In the genomic region with DNA sequence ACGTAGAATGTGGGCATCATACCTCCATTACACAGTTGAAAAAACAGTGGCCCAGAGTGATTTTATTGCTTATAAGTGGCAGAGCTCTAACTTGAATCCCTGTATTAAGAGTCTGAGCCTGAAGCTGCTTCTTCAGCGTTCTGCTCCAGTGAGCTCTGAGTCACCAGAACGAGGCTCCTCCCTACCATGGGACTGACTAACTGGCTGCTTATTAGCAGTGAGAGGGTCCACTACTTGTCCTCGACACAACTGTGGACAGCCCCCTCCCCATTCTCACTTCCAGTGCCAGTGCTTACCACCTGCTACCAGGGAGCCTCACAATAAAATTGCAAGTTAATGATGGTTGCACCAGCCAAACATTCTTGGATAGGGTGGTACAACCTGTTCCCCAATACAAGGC, we compare ENCODE assay signal across 24 cellular contexts. TPM values are rescaled to one million over a fixed set of nuclear protein-coding genes. Genes with fewer than 3 reads are reported as not detected.
A peak's percentile ranks its signal among the peaks of the same experiment; 100 is the strongest.
DNase-seq lines count a peak whose midpoint lies in the region; ATAC-seq, FAIRE-seq and TF ChIP-seq lines count a peak whose summit lies in the region.
"Had no signal": no experiment of that assay in that cellular context is flagged by ENCODE, and none has a peak within 500 bp of the region (broad histone marks: within the 10 kb centered on the region; RNA-seq: fewer than 3 reads in every experiment).

No MANE protein-coding gene starts in this region.

- intact Hi-C loops in GM12878 (cut with micrococcal nuclease; ENCODE audit: unreplicated experiment) = no loop called here

- H3K36me3 ChIP-seq in GM23248 (ENCODE audit: low read depth) = no peaks in the 10 kb centered on the region
- no peaks in the 10 kb centered on the region for H3K36me3 ChIP-seq in GM12878 (ENCODE audit: control insufficient read depth in 2 of 2, insufficient read depth in 2 of 2, low read length in 1 of 2)
- H3K36me3 ChIP-seq: esophagus muscularis mucosa, gastroesophageal sphincter, pancreas had no signal

- no peak for TF ChIP-seq RAD21 in GM12878 (IDR thresholded peaks at IDR 0.05; ENCODE audit: insufficient read depth, low read depth, low read length)

- H3K36me3 Mint-ChIP-seq in naive thymus-derived CD8-positive, alpha-beta T cell = peaks cover 0 to 8% (median 1%) of the 10 kb centered on the region in 3 donors
- H3K36me3 Mint-ChIP-seq: WTC11 had no signal

- CTCF ChIA-PET in GM12878 (lab: Yijun Ruan, JAX) = interaction anchor here (0.7 kb wide), 1 partner anchor 1170 kb away, joined by 3 read pairs; no protein-coding TSS in a partner anchor
- CTCF ChIA-PET in RWPE1 (lab: Yijun Ruan, JAX) = no interaction called here

- no peak for TF ChIP-seq EP300 in GM12878 (IDR thresholded peaks at IDR 0.05; ENCODE audit: borderline replicate concordance in 1 of 2, control insufficient read depth in 1 of 2, low read depth in 2 of 2, low read length in 2 of 2)

- RAD21 ChIA-PET in GM12878 (lab: Charles Lee; ENCODE audit: unreplicated experiment) = no interaction called here

- peak; percentile 72 for ATAC-seq in GM12878
- ATAC-seq in naive thymus-derived CD8-positive, alpha-beta T cell = no peak
- ATAC-seq: gastroesophageal sphincter, pancreas, WTC11 had no signal

- DNase-seq in ACHN (peak; percentile 69), GM23248 (peak; percentile 2), GM12878 (ENCODE audit: low read depth, low spot score) (no peak), kidney tubule cell (ENCODE audit: low spot score) (peak; percentile 83), NCI-H748 (lab: John Stamatoyannopoulos, UW; ENCODE audit: unreplicated experiment) (no peak), SK-N-DZ (ENCODE audit: low spot score) (no peak), RWPE1 (ENCODE audit: low spot score) (no peak)
- DNase-seq in naive thymus-derived CD8-positive, alpha-beta T cell = no peak
- DNase-seq: activated CD4-positive, alpha-beta T cell treated with anti-CD3 and anti-CD28 coated beads, Interleukin-2, amount 50 U/mL, for 48 hours; activated gamma-delta T cell treated with Interleukin-2 at 50 U/mL for 16 hours; activated T-cell treated with anti-CD3 and anti-CD28 coated beads for 4 hours; CD4-positive, CD25-positive, alpha-beta regulatory T cell; DMS79 treated with DMSO at 0.1 percent for 48 hours; HFFc6; NCI-H1694; pancreas; SK-N-SH; testis had no signal

- no peak overlapping the region for H3K27ac Mint-ChIP-seq in naive thymus-derived CD8-positive, alpha-beta T cell
- H3K27ac Mint-ChIP-seq: CD4-positive, CD25-positive, alpha-beta regulatory T cell; HFFc6; memory B cell; T-helper 2 cell treated with Interferon-gamma antibody and Interleukin-4, amounts not matched to agents 5 μg/mL and 100 μg/mL, for 36 hours; WTC11 had no signal

- H3K9me2 ChIP-seq in GM23248 (ENCODE audit: insufficient read depth) = no peaks in the 10 kb centered on the region
- H3K9me2 ChIP-seq: SK-N-SH had no signal

- H4K20me1 ChIP-seq in GM23248 (ENCODE audit: insufficient read depth) (no peaks in the 10 kb centered on the region), GM12878 (ENCODE audit: control insufficient read depth, insufficient read depth) (no peaks in the 10 kb centered on the region)

- H3K9me3 ChIP-seq in GM23248 (ENCODE audit: low read depth) (no peaks in the 10 kb centered on the region), GM12878 (replicated peaks; ENCODE audit: control insufficient read depth, insufficient read depth, low read length) (no peaks in the 10 kb centered on the region; the same call in 1 of the 3 replicates)
- H3K9me3 ChIP-seq: esophagus muscularis mucosa, gastroesophageal sphincter, pancreas, SK-N-SH, testis had no signal

- POLR2A ChIA-PET in GM12878 (lab: Charles Lee) = no interaction called here
- POLR2A ChIA-PET in naive thymus-derived CD8-positive, alpha-beta T cell (lab: Charles Lee) = no interaction called here
- POLR2A ChIA-PET in RWPE1 (lab: Yijun Ruan, JAX; ENCODE audit: low non-redundant PET) = no interaction called here

- H3K27ac ChIP-seq in GM23248 (no peak overlapping the region), GM12878 (ENCODE audit: control insufficient read depth, insufficient read depth) (no peak overlapping the region), RWPE1 (no peak overlapping the region)
- H3K27ac ChIP-seq: esophagus muscularis mucosa, gastroesophageal sphincter, pancreas, testis had no signal

- H3K4me2 ChIP-seq in GM23248 (ENCODE audit: unreplicated experiment) (no peak overlapping the region), GM12878 (ENCODE audit: control insufficient read depth, insufficient read depth) (no peak overlapping the region)
- H3K4me2 ChIP-seq: SK-N-SH had no signal

- no peaks in the 10 kb centered on the region for H3K79me2 ChIP-seq in GM23248 (ENCODE audit: insufficient read depth)
- no peaks in the 10 kb centered on the region for H3K79me2 ChIP-seq in GM12878 (ENCODE audit: control insufficient read depth, insufficient read depth, low read length)

- no peaks in the 10 kb centered on the region for H3F3A ChIP-seq in GM23248 (ENCODE audit: insufficient read depth)

- TF ChIP-seq CTCF in GM12878 (IDR thresholded peaks at IDR 0.05 in 2 of 3, conservative IDR thresholded peaks at IDR 0.05 in 1 of 3; ENCODE audit: control insufficient read depth in 2 of 3, extremely low read depth in 1 of 3, insufficient read depth in 1 of 3, low read depth in 3 of 3, low read length in 3 of 3) = no peak
- no peak for TF ChIP-seq CTCF in RWPE1 (conservative IDR thresholded peaks at IDR 0.05; ENCODE audit: low read depth)

- H2AFZ ChIP-seq in GM23248 (no peak overlapping the region), GM12878 (ENCODE audit: control insufficient read depth, low read depth, low read length) (no peak overlapping the region)

- no peak overlapping the region for H3K9ac ChIP-seq in GM23248
- H3K9ac ChIP-seq in GM12878 (ENCODE audit: control insufficient read depth, insufficient read depth, low read length) = no peak overlapping the region
- H3K9ac ChIP-seq: SK-N-SH had no signal

- H3K4me1 Mint-ChIP-seq in naive thymus-derived CD8-positive, alpha-beta T cell = peaks cover 4 to 20% (median 16%) of the 10 kb centered on the region in 4 donors

- H3K27me3 ChIP-seq in GM23248 (replicated peaks; ENCODE audit: insufficient read depth) = peaks cover 24% of the 10 kb centered on the region
- H3K27me3 ChIP-seq in GM12878 (replicated peaks in 1 of 2; ENCODE audit: control insufficient read depth in 2 of 2, insufficient read depth in 2 of 2, low read length in 1 of 2) = peaks cover 2 to 4% of the 10 kb centered on the region in 2 experiments; a peak in 3 of 4 replicates
- H3K27me3 ChIP-seq: testis had no signal

- WGBS in GM23248 (ENCODE audit: low coverage in 1 of 2, low lambda C conversion rate in 2 of 2, missing lambda C conversion rate in 2 of 2), 2 experiments = 7 to 8% methylated on average over 4 of the region's 4 CpGs
- 6% methylated on average over 4 of the region's 4 CpGs for WGBS in GM12878 (ENCODE audit: insufficient coverage, insufficient replicate concordance, low lambda C conversion rate, missing lambda C conversion rate)

- H3K9me3 Mint-ChIP-seq in naive thymus-derived CD8-positive, alpha-beta T cell = peaks cover 0 to 5% (median 0%) of the 10 kb centered on the region in 9 donors
- H3K9me3 Mint-ChIP-seq: T-helper 2 cell treated with Interferon-gamma antibody and Interleukin-4, amounts not matched to agents 5 μg/mL and 100 μg/mL, for 36 hours; WTC11 had no signal

- no peak overlapping the region for H3K4me3 Mint-ChIP-seq in naive thymus-derived CD8-positive, alpha-beta T cell
- H3K4me3 Mint-ChIP-seq: HFFc6; memory B cell; T-helper 2 cell treated with Interferon-gamma antibody and Interleukin-4, amounts not matched to agents 5 μg/mL and 100 μg/mL, for 36 hours; WTC11 had no signal

- peaks cover 19 to 54% (median 28%) of the 10 kb centered on the region in 5 donors for H3K27me3 Mint-ChIP-seq in naive thymus-derived CD8-positive, alpha-beta T cell

- no peak for FAIRE-seq in GM12878 (lab: Jason Lieb, UNC)
- FAIRE-seq: pancreas had no signal

- no TSS peak for BruUV-seq in GM12878 (replicated peaks; lab: Mats Ljungman, UMichigan)

- in situ Hi-C loops in ACHN (cut with HindIII; ENCODE audit: low pct_ligation_motif_present, low pct_unique_long_range_greater_than_20kb, low sequenced_read_pairs) (no loop called here), GM23248 (cut with MboI) (no loop called here), GM12878 (cut with MboI) (no loop called here)

- SMC1A ChIA-PET in GM12878 (lab: Charles Lee; ENCODE audit: uncharacterized antibody, unreplicated experiment) = interaction anchor here (0.5 to 2.0 kb wide), 3 partner anchors 10 to 69 kb away, joined by 4 to 5 read pairs (median 4); no protein-coding TSS in a partner anchor

- no peaks in the 10 kb centered on the region for H3K4me1 ChIP-seq in GM23248 (ENCODE audit: insufficient read depth)
- no peaks in the 10 kb centered on the region for H3K4me1 ChIP-seq in GM12878 (ENCODE audit: control insufficient read depth, insufficient read depth, low read length)
- H3K4me1 ChIP-seq: testis had no signal

- TF ChIP-seq POLR2A in GM12878 (IDR thresholded peaks at IDR 0.05; ENCODE audit: low read depth, low read length) = no peak

- H3K4me3 ChIP-seq in GM23248 (no peak overlapping the region), GM12878 (no peak overlapping the region)
- H3K4me3 ChIP-seq: esophagus muscularis mucosa, gastroesophageal sphincter, pancreas, testis had no signal

RNA-seq across cellular contexts. Expression of a gene that starts 2.8 kb away (rescaled TPM):
- total RNA-seq in GM23248 (2014; rRNA removed; shearing (Covaris generic)) = not detected in 2 replicates
- polyA plus RNA-seq in GM23248 (2016; fragmentation: Nextera tagmentation; extraction: Ambion mirVana) (not detected in 2 replicates), GM12878 (2011; rRNA removed) (0.03 TPM in 1 of 2 replicates, not detected in the other), GM12878 (2014; fragmentation: Illumina TruSeq; extraction: Trizol) (0.24 and 0.29 TPM in 2 replicates), GM12878 (2014; fragmentation: Nextera tagmentation; extraction: Ambion mirVana) (under 1 TPM in 1 of 2 experiments, not detected in 1; 0.15 TPM), GM12878 (2014; rRNA removed) (0.08 and 0.17 TPM in 2 replicates), GM12878 (2016; fragmentation: Nextera tagmentation; extraction: Ambion mirVana) (not detected)
- total RNA-seq in GM12878 (2013; cell fraction: nucleolus; rRNA removed) = not detected in 2 replicates
- total RNA-seq in GM12878 (2014; rRNA removed) (0.05 and 0.11 TPM in 2 replicates), GM12878 (2014; rRNA removed; fragmentation: Illumina TruSeq; extraction: Trizol) (0.14 and 0.22 TPM in 2 replicates), GM12878 (2021) (0.41 and 0.45 TPM in 2 replicates)
- not detected for polyA plus RNA-seq in GM12878 (2011; ENCODE audit: low read depth)
- 0.04 and 0.07 TPM in 2 replicates for polyA plus RNA-seq in GM12878 (2011; cell fraction: cytosol; rRNA removed)
- 0.06 and 0.16 TPM in 2 replicates for polyA plus RNA-seq in GM12878 (2011; cell fraction: nucleus; rRNA removed)
- polyA plus RNA-seq in GM12878 (2012) = 0.06 TPM in 1 of 2 replicates, not detected in the other
- not detected in 2 replicates for polyA minus RNA-seq in GM12878 (2011; rRNA and poly(A)+ RNA removed)
- polyA minus RNA-seq in GM12878 (2011; cell fraction: cytosol; rRNA and poly(A)+ RNA removed) = not detected in 2 replicates
- polyA minus RNA-seq in GM12878 (2011; cell fraction: nucleus; rRNA and poly(A)+ RNA removed) = not detected in 2 replicates
- total RNA-seq in naive thymus-derived CD8-positive, alpha-beta T cell = not detected
- not detected for polyA plus RNA-seq in naive thymus-derived CD8-positive, alpha-beta T cell
- polyA plus RNA-seq in SK-N-DZ (2014; cell fraction: cytosol; rRNA removed) = 3.2 and 5.9 TPM in 2 replicates
- 3.5 and 6.0 TPM in 2 replicates for polyA plus RNA-seq in SK-N-DZ (2014; cell fraction: nucleus; rRNA removed)
- total RNA-seq: CD4-positive, CD25-positive, alpha-beta regulatory T cell; HFFc6; RPMI7951 had no signal
- polyA plus RNA-seq: CD4-positive, CD25-positive, alpha-beta regulatory T cell had no signal

Comparison
In these comparisons a context has a peak if more than half of its experiments do, and no peak if none do; other contexts are left out.
1. DNase-seq: peak in ACHN (single experiment), GM23248 (single experiment) and kidney tubule cell (single experiment); none in GM12878 (single experiment), naive thymus-derived CD8-positive, alpha-beta T cell (0 of 10), NCI-H748 (single experiment), SK-N-DZ (single experiment) and RWPE1 (single experiment).